11 cellular contexts compared by ENCODE assay signal in genomic region chr1:4529579-4530445, GRCh38.
"Had no signal": no experiment of that assay in that cellular context is flagged by ENCODE, and none has a peak within 500 bp of the region (broad histone marks: within the 10 kb centered on the region; RNA-seq: fewer than 3 reads in every experiment).

No MANE protein-coding gene starts in this region.

- H3K27ac ChIP-seq: upper lobe of right lung had no signal

- DNase-seq: activated CD4-positive, alpha-beta T cell treated with anti-CD3 and anti-CD28 coated beads, Interleukin-2, amount 50 U/mL, for 4 hours; activated T-cell treated with anti-CD3 and anti-CD28 coated beads, Interleukin-2, amount 50 U/mL, for 1 hour; amygdala; dermis blood vessel endothelial cell; endodermal cell; erythroblast; mammary epithelial cell; stimulated activated CD4-positive, alpha-beta T cell treated with anti-CD3 and anti-CD28 coated beads, Interleukin-4, amount 100 ng/mL, for 1 hour; stimulated activated CD8-positive, alpha-beta memory T cell treated with anti-CD3 and anti-CD28 coated beads, Interleukin-4, amount 100 ng/mL, for 48 hours; upper lobe of right lung had no signal

- H3K4me1 ChIP-seq: upper lobe of right lung had no signal

- H3K4me3 ChIP-seq: upper lobe of right lung had no signal

- ATAC-seq: activated CD4-positive, CD25-positive, alpha-beta regulatory T cell treated with anti-CD3 and anti-CD28 coated beads, Interleukin-2, amount 50 U/mL, for 24 hours; upper lobe of right lung had no signal

- H3K9me3 ChIP-seq: upper lobe of right lung had no signal

- H3K36me3 ChIP-seq: upper lobe of right lung had no signal
